ENCODE assay signal across 19 cellular contexts in genomic region chr12:132026796-132027500, GRCh38.
DNase-seq lines count a peak whose midpoint lies in the region; ATAC-seq, FAIRE-seq and TF ChIP-seq lines count a peak whose summit lies in the region.
"Had no signal": no experiment of that assay in that cellular context is flagged by ENCODE, and none has a peak within 500 bp of the region (broad histone marks: within the 10 kb centered on the region; RNA-seq: fewer than 3 reads in every experiment).

No MANE protein-coding gene starts in this region.

- H3K4me3 ChIP-seq in HepG2 (replicated peaks in 1 of 3; ENCODE audit: insufficient read depth in 1 of 3, low read depth in 2 of 3, low read length in 3 of 3) (no peak overlapping the region), neuronal stem cell (ENCODE audit: low read length in 2 of 2) (peak overlapping the region in 1 of 2 donors; percentile 39)
- H3K4me3 ChIP-seq: BLaER1, GM23248 had no signal

- no peak for TF ChIP-seq EP300 in HepG2 (IDR thresholded peaks at IDR 0.05; ENCODE audit: low read depth in 2 of 2, low read length in 2 of 2)
- TF ChIP-seq EP300 in HepG2 (CRISPR knock-in tag; IDR thresholded peaks at IDR 0.05; ENCODE audit: borderline replicate concordance) = no peak

- in situ Hi-C loops in HepG2 (cut with HindIII; ENCODE audit: extremely low pct_ligation_motif_present, low pct_unique_long_range_greater_than_20kb) = no loop called here

- H3K36me3 ChIP-seq in HepG2 (replicated peaks in 1 of 2; ENCODE audit: control insufficient read depth in 1 of 2, insufficient read depth in 2 of 2, low read length in 2 of 2) (peaks cover 43 to 82% of the 10 kb centered on the region in 2 experiments), neuronal stem cell (replicated peaks in 1 of 2; ENCODE audit: control insufficient read depth in 2 of 2, insufficient read depth in 2 of 2, low read length in 2 of 2) (peaks cover 63 to 100% of the 10 kb centered on the region in 2 donors)

- 95% methylated on average over 14 of the region's 18 CpGs for WGBS in HepG2 (ENCODE audit: low lambda C conversion rate)
- no CpG with 5 or more reads among the region's 18 CpGs for WGBS in neuronal stem cell (ENCODE audit: extremely low coverage in 2 of 2, insufficient read length in 2 of 2, insufficient replicate concordance in 1 of 2), 2 donors

- no peak overlapping the region for H3K23ac ChIP-seq in neuronal stem cell (ENCODE audit: low read depth, low read length, poor library complexity)

- no peak overlapping the region for H2BK15ac ChIP-seq in neuronal stem cell (ENCODE audit: low read length)

- no peaks in the 10 kb centered on the region for H3K4me1 ChIP-seq in HepG2 (ENCODE audit: insufficient read depth, low read length)
- no peaks in the 10 kb centered on the region for H3K4me1 ChIP-seq in neuronal stem cell (ENCODE audit: control insufficient read depth in 2 of 2, insufficient read depth in 1 of 2, low read depth in 1 of 2, low read length in 2 of 2)
- H3K4me1 ChIP-seq: Caco-2 had no signal

- no peak for FAIRE-seq in HepG2 (lab: Jason Lieb, UNC)
- FAIRE-seq: G401.6, GM12892, H1 had no signal

- ATAC-seq in HepG2 (no peak), GM19455 (IDR thresholded peaks at IDR 0.05; ENCODE audit: unreplicated experiment) (no peak), HG02885 (IDR thresholded peaks at IDR 0.05; ENCODE audit: poor library complexity, unreplicated experiment) (no peak)
- ATAC-seq: CD8-positive, alpha-beta T cell had no signal

- peak overlapping the region; percentile 61 for H2BK5ac ChIP-seq in neuronal stem cell (ENCODE audit: low read length)

- H3K27ac ChIP-seq in HepG2 (ENCODE audit: extremely low read length, insufficient read depth, low read length) = no peak overlapping the region
- H3K27ac ChIP-seq in neuronal stem cell (replicated peaks; ENCODE audit: low read length) = no peak overlapping the region
- H3K27ac ChIP-seq: BLaER1, C4-2B, GM23248 had no signal

- DNase-seq in HepG2 (ENCODE audit: low spot score) (no peak), neuronal stem cell (ENCODE audit: low spot score) (no peak), posterior vena cava (ENCODE audit: low spot score) (peak; percentile 70), NCI-H345 treated with DMSO at 0.1 percent for 48 hours (lab: John Stamatoyannopoulos, UW; ENCODE audit: unreplicated experiment) (no peak)
- DNase-seq: Caco-2; CD4-positive, CD25-positive, alpha-beta regulatory T cell; CD8-positive, alpha-beta T cell; DMS153; DND-41; GM23248; H7; HCEC 1CT had no signal

- no peak overlapping the region for H3K4ac ChIP-seq in neuronal stem cell (ENCODE audit: low read length)

- H3K9ac ChIP-seq in HepG2 (ENCODE audit: insufficient read depth, low read depth, low read length) (no peak overlapping the region), neuronal stem cell (ENCODE audit: low read depth, low read length, poor library complexity) (peak overlapping the region; percentile 53)
- H3K9ac ChIP-seq: BLaER1, GM23248 had no signal

- no peak overlapping the region for H2BK12ac ChIP-seq in neuronal stem cell (ENCODE audit: low read length)

- TF ChIP-seq POLR2A in HepG2 (IDR thresholded peaks at IDR 0.05; ENCODE audit: insufficient read depth in 1 of 2, low read depth in 2 of 2, low read length in 2 of 2) = no peak

- no peak for TF ChIP-seq CTCF in HepG2 (CRISPR knock-in tag; IDR thresholded peaks at IDR 0.05)

- H3K14ac ChIP-seq in neuronal stem cell (ENCODE audit: low read length) = no peak overlapping the region

- H4K20me1 ChIP-seq in HepG2 (ENCODE audit: insufficient read depth, low read length) = no peaks in the 10 kb centered on the region

- POLR2A ChIA-PET in HepG2 (lab: Yijun Ruan, JAX) = no interaction called here

- H4K8ac ChIP-seq in neuronal stem cell (ENCODE audit: low read depth, low read length) = no peak overlapping the region

- H3K79me1 ChIP-seq in neuronal stem cell (ENCODE audit: low read depth, low read length) = peaks cover 2% of the 10 kb centered on the region

- CTCF ChIA-PET in HepG2 (lab: Yijun Ruan, JAX; ENCODE audit: low intra/inter-chr PET ratio, low total read pairs) = no interaction called here

- intact Hi-C loops in HepG2 (cut with micrococcal nuclease; ENCODE audit: unreplicated experiment) = no loop called here
- intact Hi-C loops in posterior vena cava (cut with DNase I) = no loop called here

- H3K9me3 ChIP-seq in HepG2 (ENCODE audit: low read length) (no peaks in the 10 kb centered on the region), neuronal stem cell (replicated peaks in 1 of 2; ENCODE audit: control insufficient read depth in 2 of 2, insufficient read depth in 1 of 2, low read depth in 1 of 2, low read length in 2 of 2) (no peaks in the 10 kb centered on the region)
- H3K9me3 ChIP-seq: BLaER1, Caco-2 had no signal

- H2AFZ ChIP-seq in HepG2 (ENCODE audit: low read length) (no peak overlapping the region), neuronal stem cell (ENCODE audit: low read length) (no peak overlapping the region)
- H2AFZ ChIP-seq: GM23248 had no signal

- TF ChIP-seq RAD21 in HepG2 (CRISPR knock-in tag; IDR thresholded peaks at IDR 0.05) = no peak

- H4K91ac ChIP-seq in neuronal stem cell (ENCODE audit: low read depth, low read length, poor library complexity) = no peak overlapping the region

- H2AK5ac ChIP-seq in neuronal stem cell (ENCODE audit: low read depth, low read length) = no peak overlapping the region

- H3K4me2 ChIP-seq in HepG2 (ENCODE audit: low read depth, low read length) = no peak overlapping the region
- no peak overlapping the region for H3K4me2 ChIP-seq in neuronal stem cell (ENCODE audit: insufficient read depth, low read length, poor library complexity, severe bottlenecking)
- H3K4me2 ChIP-seq: BLaER1 had no signal

- no peaks in the 10 kb centered on the region for H3K79me2 ChIP-seq in HepG2 (ENCODE audit: insufficient read depth, low read length)

- no peak overlapping the region for H3K18ac ChIP-seq in neuronal stem cell (ENCODE audit: low read length)

- no TSS peak for BruUV-seq in HepG2 (replicated peaks; lab: Mats Ljungman, UMichigan)

- H3K27me3 ChIP-seq in HepG2 (ENCODE audit: control insufficient read depth in 1 of 2, insufficient read depth in 2 of 2, low read length in 2 of 2) (no peaks in the 10 kb centered on the region), neuronal stem cell (ENCODE audit: control insufficient read depth in 3 of 3, insufficient read depth in 3 of 3, low read depth in 1 of 3, low read length in 3 of 3) (no peaks in the 10 kb centered on the region)
- H3K27me3 ChIP-seq: BLaER1 had no signal

- H2BK120ac ChIP-seq in neuronal stem cell (ENCODE audit: low read depth, low read length) = no peak overlapping the region

TF ChIP-seq in HepG2, 621 proteins besides CTCF, POLR2A, EP300 and RAD21:
- TF ChIP-seq RBM22 (optimal IDR thresholded peaks at IDR 0.05; ENCODE audit: low read length) (peak; percentile 13), NONO (IDR thresholded peaks at IDR 0.05) (no peak), NONO (CRISPR knock-in tag; conservative IDR thresholded peaks at IDR 0.05) (no peak)
